ENCODE assay signal across 15 cellular contexts in the genomic region with DNA sequence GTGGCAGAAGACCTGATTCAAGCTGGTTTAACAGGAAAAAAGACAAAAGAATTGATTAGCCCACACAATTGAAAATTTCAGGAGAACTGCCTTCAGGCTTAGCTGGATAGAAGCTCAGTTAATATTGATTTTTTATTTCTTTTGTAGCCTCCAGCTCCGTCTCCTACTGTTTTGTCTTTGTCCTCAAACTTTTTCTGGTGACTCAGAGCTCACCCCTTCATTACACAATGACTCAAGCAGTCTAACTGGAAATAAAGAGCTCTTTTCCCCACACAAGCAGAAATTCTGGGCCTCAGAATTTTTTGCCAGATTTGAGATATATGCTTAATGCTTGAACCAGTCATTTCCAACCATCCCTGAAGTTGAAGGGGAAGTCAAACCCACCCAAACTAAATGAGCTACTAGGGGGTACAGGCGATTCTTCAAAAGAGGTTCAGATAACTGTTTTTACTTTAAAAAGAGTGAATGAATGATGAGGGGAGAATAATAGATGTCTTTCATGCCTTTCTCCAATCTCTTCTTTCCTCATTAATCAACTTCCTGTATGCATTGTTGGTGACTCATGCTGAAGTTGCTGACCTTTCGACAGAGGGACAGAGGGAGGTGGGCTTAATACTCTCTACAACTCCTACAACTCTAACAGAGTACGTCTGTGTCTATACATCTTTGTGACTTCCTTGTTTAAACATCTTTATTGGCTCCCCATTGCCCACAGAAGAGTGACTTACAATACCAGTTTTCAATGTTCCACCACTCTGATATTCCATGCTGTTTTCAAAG. TPM values are rescaled to one million over a fixed set of nuclear protein-coding genes. Genes with fewer than 3 reads are reported as not detected.
DNase-seq lines count a peak whose midpoint lies in the region; ATAC-seq and TF ChIP-seq lines count a peak whose summit lies in the region.
"Had no signal": no experiment of that assay in that cellular context is flagged by ENCODE, and none has a peak within 500 bp of the region (broad histone marks: within the 10 kb centered on the region; RNA-seq: fewer than 3 reads in every experiment).

No MANE protein-coding gene starts in this region.

- 5 to 15% methylated on average over 4 of the region's 4 CpGs for WGBS in GM23248 (ENCODE audit: low coverage in 1 of 2, low lambda C conversion rate in 2 of 2, missing lambda C conversion rate in 2 of 2), 2 experiments

- peaks cover 15% of the 10 kb centered on the region for H3K4me1 Mint-ChIP-seq in osteocyte (ENCODE audit: unreplicated experiment)
- no peaks in the 10 kb centered on the region for H3K4me1 Mint-ChIP-seq in activated naive CD4-positive, alpha-beta T cell treated with anti-CD3 and anti-CD28 coated beads, Interleukin-2, amount 10 ng/mL, durations not matched to agents 7 days and 5 days
- H3K4me1 Mint-ChIP-seq: stimulated activated naive CD8-positive, alpha-beta T cell treated with anti-CD3 and anti-CD28 coated beads, Interleukin-15, amount 100 ng/mL, for 72 hours had no signal

- no peaks in the 10 kb centered on the region for H3K9me3 ChIP-seq in GM23248 (ENCODE audit: low read depth)

- in situ Hi-C loops in GM23248 (cut with MboI): no loop called here

- H3K4me3 Mint-ChIP-seq in osteocyte (ENCODE audit: unreplicated experiment): no peak overlapping the region
- H3K4me3 Mint-ChIP-seq in activated naive CD4-positive, alpha-beta T cell treated with anti-CD3 and anti-CD28 coated beads, Interleukin-2, amount 10 ng/mL, durations not matched to agents 7 days and 5 days: no peak overlapping the region
- H3K4me3 Mint-ChIP-seq: stimulated activated naive CD8-positive, alpha-beta T cell treated with anti-CD3 and anti-CD28 coated beads, Interleukin-15, amount 100 ng/mL, for 72 hours had no signal

- H3K4me3 ChIP-seq in GM23248: peak overlapping the region; percentile 39
- H3K4me3 ChIP-seq: left lung had no signal

- CTCF ChIA-PET in RWPE1 (lab: Yijun Ruan, JAX) (interaction anchor here (0.6 kb wide), 1 partner anchor 415 kb away, joined by 4 read pairs; no protein-coding TSS in a partner anchor), HEK293T (lab: Yijun Ruan, JAX) (no interaction called here)
- CTCF ChIA-PET in activated naive CD4-positive, alpha-beta T cell treated with anti-CD3 and anti-CD28 coated beads, Interleukin-2, amount 10 ng/mL, durations not matched to agents 7 days and 5 days (lab: Charles Lee): no interaction called here

- H3K36me3 Mint-ChIP-seq in osteocyte (ENCODE audit: unreplicated experiment): no peaks in the 10 kb centered on the region
- H3K36me3 Mint-ChIP-seq in activated naive CD4-positive, alpha-beta T cell treated with anti-CD3 and anti-CD28 coated beads, Interleukin-2, amount 10 ng/mL, durations not matched to agents 7 days and 5 days: no peaks in the 10 kb centered on the region

- peaks cover 15% of the 10 kb centered on the region for H3K9me3 Mint-ChIP-seq in osteocyte (ENCODE audit: unreplicated experiment)
- H3K9me3 Mint-ChIP-seq in activated naive CD4-positive, alpha-beta T cell treated with anti-CD3 and anti-CD28 coated beads, Interleukin-2, amount 10 ng/mL, durations not matched to agents 7 days and 5 days: peaks cover 28% of the 10 kb centered on the region

- H3K27ac ChIP-seq in GM23248 (peak overlapping the region; percentile 69), RWPE1 (no peak overlapping the region)
- H3K27ac ChIP-seq: left lung had no signal

- DNase-seq in GM23248: peak; percentile 83
- DNase-seq in RWPE1 (ENCODE audit: low spot score): peak; percentile 60
- DNase-seq in osteocyte (ENCODE audit: extremely low spot score, unreplicated experiment): no peak
- DNase-seq in T-helper 2 cell: no peak
- no peak for DNase-seq in activated naive CD4-positive, alpha-beta T cell treated with anti-CD3 and anti-CD28 coated beads, Interleukin-2, amount 10 ng/mL, durations not matched to agents 7 days and 5 days
- no peak for DNase-seq in NOMO-1 treated with dmso at 0.1 percent for 144 hours (lab: John Stamatoyannopoulos, UW; ENCODE audit: unreplicated experiment)
- DNase-seq in HEK293T (ENCODE audit: extremely low spot score): no peak
- DNase-seq: activated CD4-positive, alpha-beta T cell treated with anti-CD3 and anti-CD28 coated beads for 4 hours; caudate nucleus; left lung; NCI-H1105 treated with DMSO at 0.1 percent for 48 hours; NCI-H748 treated with DMSO at 0.1 percent for 48 hours; stimulated activated CD4-positive, alpha-beta T cell treated with anti-CD3 and anti-CD28 coated beads, Interleukin-4, amount 100 ng/mL, for 24 hours; stimulated activated naive CD8-positive, alpha-beta T cell treated with anti-CD3 and anti-CD28 coated beads, Interleukin-15, amount 100 ng/mL, for 72 hours had no signal

- H3K27ac Mint-ChIP-seq in osteocyte (ENCODE audit: unreplicated experiment): peak overlapping the region; percentile 66
- H3K27ac Mint-ChIP-seq in activated naive CD4-positive, alpha-beta T cell treated with anti-CD3 and anti-CD28 coated beads, Interleukin-2, amount 10 ng/mL, durations not matched to agents 7 days and 5 days: no peak overlapping the region

- no peaks in the 10 kb centered on the region for H3K79me2 ChIP-seq in GM23248 (ENCODE audit: insufficient read depth)

- peak overlapping the region; percentile 73 for H3K4me2 ChIP-seq in GM23248 (ENCODE audit: unreplicated experiment)

- no peaks in the 10 kb centered on the region for H3K27me3 ChIP-seq in GM23248 (replicated peaks; ENCODE audit: insufficient read depth)
- H3K27me3 ChIP-seq: left lung had no signal

- no peaks in the 10 kb centered on the region for H3K36me3 ChIP-seq in GM23248 (ENCODE audit: low read depth)
- H3K36me3 ChIP-seq: left lung had no signal

- peak overlapping the region; percentile 28; the same call in 1 of the 2 replicates for H3K9ac ChIP-seq in GM23248

- H3K4me1 ChIP-seq in GM23248 (ENCODE audit: insufficient read depth): peaks cover 40% of the 10 kb centered on the region
- H3K4me1 ChIP-seq: left lung had no signal

- POLR2A ChIA-PET in RWPE1 (lab: Yijun Ruan, JAX; ENCODE audit: low non-redundant PET) (no interaction called here), HEK293T (lab: Yijun Ruan, JAX) (no interaction called here)

- no peaks in the 10 kb centered on the region for H4K20me1 ChIP-seq in GM23248 (ENCODE audit: insufficient read depth)

- no peaks in the 10 kb centered on the region for H3K27me3 Mint-ChIP-seq in osteocyte (ENCODE audit: unreplicated experiment)
- H3K27me3 Mint-ChIP-seq in activated naive CD4-positive, alpha-beta T cell treated with anti-CD3 and anti-CD28 coated beads, Interleukin-2, amount 10 ng/mL, durations not matched to agents 7 days and 5 days: peaks cover 28% of the 10 kb centered on the region

- TF ChIP-seq CTCF in RWPE1 (conservative IDR thresholded peaks at IDR 0.05; ENCODE audit: low read depth) (no peak), osteocyte (IDR thresholded peaks at IDR 0.05) (no peak)

- H3F3A ChIP-seq in GM23248 (ENCODE audit: insufficient read depth): peaks cover 38% of the 10 kb centered on the region

- H3K9me2 ChIP-seq in GM23248 (ENCODE audit: insufficient read depth): no peaks in the 10 kb centered on the region

- ATAC-seq in esophagus mucosa: peak; percentile 65
- ATAC-seq: left lung; stimulated activated naive CD8-positive, alpha-beta T cell treated with anti-CD3 and anti-CD28 coated beads, Interleukin-15, amount 100 ng/mL, for 72 hours had no signal

- peak overlapping the region; percentile 70 for H2AFZ ChIP-seq in GM23248

TF ChIP-seq in HEK293T, 16 proteins besides CTCF, POLR2A, EP300 and RAD21:
- TF ChIP-seq, protein P1, sequence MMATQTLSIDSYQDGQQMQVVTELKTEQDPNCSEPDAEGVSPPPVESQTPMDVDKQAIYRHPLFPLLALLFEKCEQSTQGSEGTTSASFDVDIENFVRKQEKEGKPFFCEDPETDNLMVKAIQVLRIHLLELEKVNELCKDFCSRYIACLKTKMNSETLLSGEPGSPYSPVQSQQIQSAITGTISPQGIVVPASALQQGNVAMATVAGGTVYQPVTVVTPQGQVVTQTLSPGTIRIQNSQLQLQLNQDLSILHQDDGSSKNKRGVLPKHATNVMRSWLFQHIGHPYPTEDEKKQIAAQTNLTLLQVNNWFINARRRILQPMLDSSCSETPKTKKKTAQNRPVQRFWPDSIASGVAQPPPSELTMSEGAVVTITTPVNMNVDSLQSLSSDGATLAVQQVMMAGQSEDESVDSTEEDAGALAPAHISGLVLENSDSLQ (IDR thresholded peaks at IDR 0.05): no peak
- TF ChIP-seq FOXA1 (IDR thresholded peaks at IDR 0.05) (no peak), SUZ12 (IDR thresholded peaks at IDR 0.05) (no peak), ZNF384 (IDR thresholded peaks at IDR 0.05) (no peak), HDGF (IDR thresholded peaks at IDR 0.05; ENCODE audit: borderline replicate concordance) (no peak), ELF4 (IDR thresholded peaks at IDR 0.05) (no peak), NFRKB (IDR thresholded peaks at IDR 0.05) (no peak), LEF1 (IDR thresholded peaks at IDR 0.05; ENCODE audit: borderline replicate concordance) (no peak), TARDBP (IDR thresholded peaks at IDR 0.05) (no peak), FOXM1 (IDR thresholded peaks at IDR 0.05; ENCODE audit: borderline replicate concordance) (no peak), BHLHE40 (IDR thresholded peaks at IDR 0.05; ENCODE audit: borderline replicate concordance) (no peak), L3MBTL2 (conservative IDR thresholded peaks at IDR 0.05) (no peak), ARNT (IDR thresholded peaks at IDR 0.05) (no peak), CTBP1 (IDR thresholded peaks at IDR 0.05; ENCODE audit: borderline replicate concordance) (no peak), FOXK2 (IDR thresholded peaks at IDR 0.05) (no peak), SP1 (IDR thresholded peaks at IDR 0.05) (no peak)

RNA-seq across cellular contexts. Expression of a gene that starts 6.2 kb away (rescaled TPM):
- total RNA-seq in GM23248 (2014; rRNA removed; shearing (Covaris generic)): 6.1 and 9.1 TPM in 2 replicates
- 9.3 and 11.0 TPM in 2 replicates for polyA plus RNA-seq in GM23248 (2016; fragmentation: Nextera tagmentation; extraction: Ambion mirVana)
- total RNA-seq in esophagus mucosa (14.3 TPM), osteocyte (12.1 and 12.6 TPM in 2 replicates)

Comparison
In these comparisons a context has a peak if more than half of its experiments do, and no peak if none do; other contexts are left out.
1. DNase-seq: peak in GM23248 (single experiment) and RWPE1 (single experiment); none in osteocyte (single experiment), T-helper 2 cell (0 of 5), activated naive CD4-positive, alpha-beta T cell treated with anti-CD3 and anti-CD28 coated beads, Interleukin-2, amount 10 ng/mL, durations not matched to agents 7 days and 5 days (single experiment), NOMO-1 treated with dmso at 0.1 percent for 144 hours (single experiment) and HEK293T (single experiment).